8 cellular contexts compared by ENCODE assay signal in genomic region chr12:72271741-72272661, GRCh38. TPM values are rescaled to one million over a fixed set of nuclear protein-coding genes. Genes with fewer than 3 reads are reported as not detected.
DNase-seq lines count a peak whose midpoint lies in the region; ATAC-seq and TF ChIP-seq lines count a peak whose summit lies in the region.
"Had no signal": no experiment of that assay in that cellular context is flagged by ENCODE, and none has a peak within 500 bp of the region (broad histone marks: within the 10 kb centered on the region; RNA-seq: fewer than 3 reads in every experiment).

Gene TRHDE (plus strand): TSS chr12:72272370. CDS start chr12:72272644, 274 bp downstream.

- H3K27ac ChIP-seq in right lobe of liver, result peak within 1 kb of the TSS in 1 of 3 donors; percentile 33

- intact Hi-C loops in right lobe of liver (cut with DNase I), result loop anchor here in 1 of 2 donors (10.0 kb wide), 1 partner anchor 337 kb away; the partner anchor contains the start of gene TPH2

- H3K4me1 ChIP-seq in right lobe of liver, result peaks cover 0 to 12% (median 2%) of the 10 kb centered on the region in 4 donors

- ATAC-seq in right lobe of liver, result peak; percentile 34 to 55 (median 46)

- under 1% methylated on average over 43 of the region's 81 CpGs for WGBS in right lobe of liver (ENCODE audit: insufficient coverage, low coverage, low lambda C conversion rate, missing lambda C conversion rate)

- peak within 1 kb of the TSS; percentile 33 to 54 (median 44) for H3K4me3 ChIP-seq in right lobe of liver

- DNase-seq in GM10266 (ENCODE audit: extremely low spot score) (peak; percentile 35), NCI-H345 treated with DMSO at 0.1 percent for 48 hours (lab: John Stamatoyannopoulos, UW; ENCODE audit: unreplicated experiment) (peak; percentile 47), dermis blood vessel endothelial cell (peak; percentile 16), right lobe of liver (peak; percentile 32 to 53 (median 51)), RKO (ENCODE audit: low spot score) (no peak), hippocampal formation (lab: John Stamatoyannopoulos, UW) (no peak)

- no peak for TF ChIP-seq POLR2A in right lobe of liver (IDR thresholded peaks at IDR 0.05)

- H3K9me3 ChIP-seq in right lobe of liver, result no peaks in the 10 kb centered on the region

- no peaks in the 10 kb centered on the region for H3K27me3 ChIP-seq in right lobe of liver

- TF ChIP-seq CTCF in GM10266 (IDR thresholded peaks at IDR 0.05; ENCODE audit: control insufficient read depth, insufficient read depth, low read depth, missing control alignments), result no peak
- TF ChIP-seq CTCF in right lobe of liver (IDR thresholded peaks at IDR 0.05), result no peak
- no peak for TF ChIP-seq CTCF in subcutaneous adipose tissue (IDR thresholded peaks at IDR 0.05; ENCODE audit: low read depth)

- H3K36me3 ChIP-seq in right lobe of liver, result no peaks in the 10 kb centered on the region

RNA-seq across cellular contexts. Expression of gene TRHDE, which starts in this region (rescaled TPM):
- total RNA-seq in dermis blood vessel endothelial cell, result 0.05 and 0.51 TPM in 2 replicates
- total RNA-seq in right lobe of liver, result 1 to 10 TPM in 2 of 6 experiments, under 1 TPM in 4; 0.10 to 4.3 (median 0.90) TPM
- 10 to 100 TPM; 17.7 to 30.9 (median 26.1) TPM for total RNA-seq in subcutaneous adipose tissue
- total RNA-seq: SK-MEL-5 had no signal

Comparison
In these comparisons a context has a peak if more than half of its experiments do, and no peak if none do; other contexts are left out.
1. Peak in DNase-seq in dermis blood vessel endothelial cell; RNA of the gene not detected or under 1 TPM.
2. DNase-seq: peak in GM10266 (single experiment), NCI-H345 treated with DMSO at 0.1 percent for 48 hours (single experiment) and right lobe of liver (3 of 3); none in RKO (single experiment) and hippocampal formation (0 of 2).